ENCODE assay signal across 26 cellular contexts in the genomic region with DNA sequence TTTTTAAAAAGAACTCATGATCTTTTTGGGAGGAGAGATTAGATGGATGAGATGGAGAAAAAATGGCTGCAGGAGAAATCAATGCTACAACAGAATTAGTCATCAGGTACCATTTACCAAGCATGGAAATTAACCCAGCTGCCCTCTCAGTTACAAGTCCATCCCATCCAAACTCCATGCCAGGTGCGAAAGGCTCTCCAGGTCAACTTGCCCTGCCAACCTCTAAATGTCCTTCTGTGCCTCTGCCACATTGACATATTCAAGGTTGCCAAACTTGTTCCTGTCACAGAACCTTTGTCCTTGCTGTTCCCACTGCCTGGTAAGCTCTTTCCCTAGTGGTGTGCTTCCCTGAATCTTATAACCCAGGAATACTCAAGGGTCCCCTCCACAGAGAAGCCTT. TPM values are rescaled to one million over a fixed set of nuclear protein-coding genes. Genes with fewer than 3 reads are reported as not detected.
"Had no signal": no experiment of that assay in that cellular context is flagged by ENCODE, and none has a peak within 500 bp of the region (broad histone marks: within the 10 kb centered on the region; RNA-seq: fewer than 3 reads in every experiment).

No MANE protein-coding gene starts in this region.

- H3K4me3 ChIP-seq: left ventricle myocardium inferior, lung, mucosa of descending colon, pancreas, prostate gland, sigmoid colon, spleen, tibial nerve, uterus had no signal

- ATAC-seq: naive thymus-derived CD8-positive, alpha-beta T cell; stimulated activated effector memory CD8-positive, alpha-beta T cell treated with anti-CD3 and anti-CD28 coated beads, Interleukin-12 subunit alpha, Interleukin-12 subunit beta, amount 100 ng/mL, for 72 hours had no signal

- H3K4me1 ChIP-seq: prostate gland, uterus had no signal

- H3K27ac ChIP-seq: prostate gland, spleen, tibial nerve had no signal

- H3K36me3 ChIP-seq: left ventricle myocardium inferior, pancreas, prostate gland, sigmoid colon, spleen, tibial nerve, uterus had no signal

- H3K27me3 ChIP-seq: pancreas, sigmoid colon, uterus had no signal

- FAIRE-seq: islet of Langerhans, kidney, pancreas, small intestine had no signal

- DNase-seq: hippocampal formation; immature natural killer cell; kidney; left colon; left ventricle myocardium inferior; midbrain; mucosa of descending colon; naive thymus-derived CD8-positive, alpha-beta T cell; nucleus accumbens; pancreas; posterior cingulate gyrus; retina; right cardiac atrium; sigmoid colon; small intestine; spleen; stimulated activated CD4-positive, alpha-beta T cell treated with anti-CD3 and anti-CD28 coated beads, Interleukin-4, amount 100 ng/mL, for 24 hours; stimulated activated naive CD4-positive, alpha-beta T cell; substantia nigra; uterus had no signal

- H3K9me3 ChIP-seq: left ventricle myocardium inferior, mucosa of descending colon, pancreas, prostate gland, sigmoid colon, spleen, tibial nerve, uterus had no signal

RNA-seq across cellular contexts. Expression of a gene that starts 7.2 kb away (rescaled TPM):
- polyA plus RNA-seq: immature natural killer cell; naive thymus-derived CD8-positive, alpha-beta T cell had no signal

RNA-seq across cellular contexts. Expression of a gene that starts 38.1 kb away (rescaled TPM):
- total RNA-seq: lower leg skin had no signal
- polyA plus RNA-seq: immature natural killer cell had no signal
